10 cellular contexts compared by ENCODE assay signal in genomic region chr5:140242099-140242498, GRCh38.
A peak's percentile ranks its signal among the peaks of the same experiment; 100 is the strongest.
DNase-seq lines count a peak whose midpoint lies in the region; ATAC-seq and TF ChIP-seq lines count a peak whose summit lies in the region.
"Had no signal": no experiment of that assay in that cellular context is flagged by ENCODE, and none has a peak within 500 bp of the region (broad histone marks: within the 10 kb centered on the region; RNA-seq: fewer than 3 reads in every experiment).

No MANE protein-coding gene starts in this region.

- intact Hi-C loops in psoas muscle (cut with DNase I): loop anchor here (5.0 to 10.0 kb wide), 4 partner anchors 53 to 325 kb away; partner anchors contain the start of gene HBEGF (in 1 of the 2)

- H3K9me3 ChIP-seq in T-helper 17 cell (ENCODE audit: control insufficient read depth, low read length, poor library complexity, severe bottlenecking) (no peaks in the 10 kb centered on the region), psoas muscle (no peaks in the 10 kb centered on the region)

- H3K36me3 Mint-ChIP-seq in T-helper 17 cell (ENCODE audit: low read depth): peaks cover 3% of the 10 kb centered on the region

- H3K4me1 ChIP-seq in psoas muscle: peaks cover 80% of the 10 kb centered on the region

- H3K36me3 ChIP-seq in psoas muscle (ENCODE audit: insufficient read depth in 1 of 2, low read depth in 1 of 2): peaks cover 0 to 21% of the 10 kb centered on the region in 2 donors

- DNase-seq in ELF-1 (ENCODE audit: low read depth, low spot score) (peak; percentile 34), T-helper 17 cell (no peak), fibroblast of mammary gland (ENCODE audit: low read depth) (peak; percentile 37), psoas muscle (no peak), DMS53 (lab: John Stamatoyannopoulos, UW) (no peak), epidermal melanocyte (ENCODE audit: insufficient read length, low spot score) (no peak)
- DNase-seq: CD4-positive, alpha-beta memory T cell; stimulated activated naive CD4-positive, alpha-beta T cell had no signal

- peak overlapping the region; percentile 88 for H3K27ac ChIP-seq in psoas muscle

- H3K4me1 Mint-ChIP-seq in T-helper 17 cell: peaks cover 17% of the 10 kb centered on the region

- peak; percentile 28 for TF ChIP-seq CTCF in fibroblast of mammary gland (conservative IDR thresholded peaks at IDR 0.05; ENCODE audit: control insufficient read depth, insufficient read depth, low read depth, low read length)
- peak; percentile 9 for TF ChIP-seq CTCF in psoas muscle (IDR thresholded peaks at IDR 0.05)

- H3K27me3 Mint-ChIP-seq in T-helper 17 cell: no peaks in the 10 kb centered on the region
- H3K27me3 Mint-ChIP-seq: CD4-positive, alpha-beta memory T cell had no signal

- H3K4me3 ChIP-seq in fibroblast of mammary gland (ENCODE audit: control insufficient read depth, low read depth, low read length) (no peak overlapping the region), psoas muscle (peak overlapping the region; percentile 6)

- no peaks in the 10 kb centered on the region for H3K27me3 ChIP-seq in psoas muscle (ENCODE audit: insufficient read depth in 3 of 3, low read length in 2 of 3)

- peak overlapping the region; percentile 43 for H3K27ac Mint-ChIP-seq in T-helper 17 cell
- H3K27ac Mint-ChIP-seq: CD4-positive, alpha-beta memory T cell had no signal

- no peak overlapping the region for H3K4me3 Mint-ChIP-seq in T-helper 17 cell
- H3K4me3 Mint-ChIP-seq: CD4-positive, alpha-beta memory T cell had no signal

- WGBS in psoas muscle, 3 donors: 38 to 55% (median 51%) methylated on average over 5 of the region's 5 CpGs

- ATAC-seq in T-helper 17 cell (no peak), psoas muscle (no peak), HG03432 (IDR thresholded peaks at IDR 0.05; ENCODE audit: unreplicated experiment) (no peak), HG02852 (IDR thresholded peaks at IDR 0.05; ENCODE audit: unreplicated experiment) (no peak)

Comparison
In these comparisons a context has a peak if more than half of its experiments do, and no peak if none do; other contexts are left out.
1. DNase-seq: peak in ELF-1 (single experiment) and fibroblast of mammary gland (single experiment); none in T-helper 17 cell (0 of 3), psoas muscle (0 of 2), DMS53 (single experiment) and epidermal melanocyte (single experiment).